ENCODE assay signal across 1 cellular context in genomic region chr13:45219938-45220375, GRCh38.
TF ChIP-seq lines count a peak whose summit lies in the region.

No MANE protein-coding gene starts in this region.

TF ChIP-seq in SK-N-SH, 30 proteins besides CTCF, POLR2A, EP300 and RAD21 (continued from another document):
- TF ChIP-seq, protein P1, sequence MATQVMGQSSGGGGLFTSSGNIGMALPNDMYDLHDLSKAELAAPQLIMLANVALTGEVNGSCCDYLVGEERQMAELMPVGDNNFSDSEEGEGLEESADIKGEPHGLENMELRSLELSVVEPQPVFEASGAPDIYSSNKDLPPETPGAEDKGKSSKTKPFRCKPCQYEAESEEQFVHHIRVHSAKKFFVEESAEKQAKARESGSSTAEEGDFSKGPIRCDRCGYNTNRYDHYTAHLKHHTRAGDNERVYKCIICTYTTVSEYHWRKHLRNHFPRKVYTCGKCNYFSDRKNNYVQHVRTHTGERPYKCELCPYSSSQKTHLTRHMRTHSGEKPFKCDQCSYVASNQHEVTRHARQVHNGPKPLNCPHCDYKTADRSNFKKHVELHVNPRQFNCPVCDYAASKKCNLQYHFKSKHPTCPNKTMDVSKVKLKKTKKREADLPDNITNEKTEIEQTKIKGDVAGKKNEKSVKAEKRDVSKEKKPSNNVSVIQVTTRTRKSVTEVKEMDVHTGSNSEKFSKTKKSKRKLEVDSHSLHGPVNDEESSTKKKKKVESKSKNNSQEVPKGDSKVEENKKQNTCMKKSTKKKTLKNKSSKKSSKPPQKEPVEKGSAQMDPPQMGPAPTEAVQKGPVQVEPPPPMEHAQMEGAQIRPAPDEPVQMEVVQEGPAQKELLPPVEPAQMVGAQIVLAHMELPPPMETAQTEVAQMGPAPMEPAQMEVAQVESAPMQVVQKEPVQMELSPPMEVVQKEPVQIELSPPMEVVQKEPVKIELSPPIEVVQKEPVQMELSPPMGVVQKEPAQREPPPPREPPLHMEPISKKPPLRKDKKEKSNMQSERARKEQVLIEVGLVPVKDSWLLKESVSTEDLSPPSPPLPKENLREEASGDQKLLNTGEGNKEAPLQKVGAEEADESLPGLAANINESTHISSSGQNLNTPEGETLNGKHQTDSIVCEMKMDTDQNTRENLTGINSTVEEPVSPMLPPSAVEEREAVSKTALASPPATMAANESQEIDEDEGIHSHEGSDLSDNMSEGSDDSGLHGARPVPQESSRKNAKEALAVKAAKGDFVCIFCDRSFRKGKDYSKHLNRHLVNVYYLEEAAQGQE (IDR thresholded peaks at IDR 0.05; ENCODE audit: low read depth, low read length) = no peak
- no peak for TF ChIP-seq TAF1 (IDR thresholded peaks at IDR 0.05; ENCODE audit: borderline replicate concordance, low read depth, low read length)
- TF ChIP-seq MXI1 (IDR thresholded peaks at IDR 0.05; ENCODE audit: low read depth, low read length) = no peak
- 0 out of 2 replicates have a peak, but pooled peaks have one; percentile 44 for TF ChIP-seq MAX (IDR thresholded peaks at IDR 0.05; ENCODE audit: low read depth)
- TF ChIP-seq FOXJ3 (CRISPR knock-in tag; IDR thresholded peaks at IDR 0.05) = no peak
- no peak for TF ChIP-seq ZBTB33 (IDR thresholded peaks at IDR 0.05; ENCODE audit: borderline replicate concordance, low read depth)
- TF ChIP-seq IRF3 (IDR thresholded peaks at IDR 0.05; ENCODE audit: low read depth, low read length) = no peak
- TF ChIP-seq POLR2AphosphoS5 (IDR thresholded peaks at IDR 0.05; ENCODE audit: low read depth, low read length) = peak; percentile 43; the same call in 1 of the 2 replicates
- TF ChIP-seq GATA2 (CRISPR knock-in tag; IDR thresholded peaks at IDR 0.05) = no peak
- TF ChIP-seq JUND (IDR thresholded peaks at IDR 0.05) = peak; percentile 85
- TF ChIP-seq SMC3 (IDR thresholded peaks at IDR 0.05; ENCODE audit: low read depth, low read length) = no peak
- TF ChIP-seq ELF1 (IDR thresholded peaks at IDR 0.05) = no peak
- no peak for TF ChIP-seq MEF2A (IDR thresholded peaks at IDR 0.05; ENCODE audit: borderline replicate concordance, low read depth)
TF ChIP-seq in SK-N-SH: peak in this region for 8.
